Comparison of ENCODE assay signal across 1 cellular context in the genomic region with DNA sequence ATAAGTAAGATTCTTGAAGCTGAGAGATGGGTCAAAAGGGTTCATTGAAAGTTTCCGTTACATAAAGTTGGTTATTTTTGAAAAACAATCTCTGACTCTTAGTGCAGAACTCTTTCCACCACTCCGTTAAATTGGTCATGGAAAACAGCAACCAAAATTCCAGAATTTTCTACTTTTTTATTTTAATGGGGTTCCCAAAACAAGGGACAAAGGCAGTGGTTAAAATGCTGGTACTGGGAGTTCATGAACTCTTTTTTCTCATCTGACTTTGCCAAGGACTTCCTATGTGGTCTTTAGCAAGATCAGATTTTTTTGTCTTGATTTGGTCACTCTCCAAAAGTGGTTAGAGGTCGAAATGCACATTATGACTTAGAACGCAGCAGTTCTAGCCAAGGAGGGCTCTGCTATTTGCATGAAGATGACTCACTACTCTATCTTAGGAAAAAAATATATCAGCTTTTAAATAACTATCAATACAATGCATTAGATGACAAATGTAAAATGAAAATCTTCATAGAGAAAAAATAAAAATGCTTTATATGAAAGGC.
TF ChIP-seq lines count a peak whose summit lies in the region.

No MANE protein-coding gene starts in this region.

TF ChIP-seq in GM23338, 12 proteins besides CTCF, POLR2A, EP300 and RAD21 (continued from another document):
- TF ChIP-seq, protein P1, sequence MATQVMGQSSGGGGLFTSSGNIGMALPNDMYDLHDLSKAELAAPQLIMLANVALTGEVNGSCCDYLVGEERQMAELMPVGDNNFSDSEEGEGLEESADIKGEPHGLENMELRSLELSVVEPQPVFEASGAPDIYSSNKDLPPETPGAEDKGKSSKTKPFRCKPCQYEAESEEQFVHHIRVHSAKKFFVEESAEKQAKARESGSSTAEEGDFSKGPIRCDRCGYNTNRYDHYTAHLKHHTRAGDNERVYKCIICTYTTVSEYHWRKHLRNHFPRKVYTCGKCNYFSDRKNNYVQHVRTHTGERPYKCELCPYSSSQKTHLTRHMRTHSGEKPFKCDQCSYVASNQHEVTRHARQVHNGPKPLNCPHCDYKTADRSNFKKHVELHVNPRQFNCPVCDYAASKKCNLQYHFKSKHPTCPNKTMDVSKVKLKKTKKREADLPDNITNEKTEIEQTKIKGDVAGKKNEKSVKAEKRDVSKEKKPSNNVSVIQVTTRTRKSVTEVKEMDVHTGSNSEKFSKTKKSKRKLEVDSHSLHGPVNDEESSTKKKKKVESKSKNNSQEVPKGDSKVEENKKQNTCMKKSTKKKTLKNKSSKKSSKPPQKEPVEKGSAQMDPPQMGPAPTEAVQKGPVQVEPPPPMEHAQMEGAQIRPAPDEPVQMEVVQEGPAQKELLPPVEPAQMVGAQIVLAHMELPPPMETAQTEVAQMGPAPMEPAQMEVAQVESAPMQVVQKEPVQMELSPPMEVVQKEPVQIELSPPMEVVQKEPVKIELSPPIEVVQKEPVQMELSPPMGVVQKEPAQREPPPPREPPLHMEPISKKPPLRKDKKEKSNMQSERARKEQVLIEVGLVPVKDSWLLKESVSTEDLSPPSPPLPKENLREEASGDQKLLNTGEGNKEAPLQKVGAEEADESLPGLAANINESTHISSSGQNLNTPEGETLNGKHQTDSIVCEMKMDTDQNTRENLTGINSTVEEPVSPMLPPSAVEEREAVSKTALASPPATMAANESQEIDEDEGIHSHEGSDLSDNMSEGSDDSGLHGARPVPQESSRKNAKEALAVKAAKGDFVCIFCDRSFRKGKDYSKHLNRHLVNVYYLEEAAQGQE (IDR thresholded peaks at IDR 0.05; ENCODE audit: unreplicated experiment): no peak
- TF ChIP-seq STAT1 (IDR thresholded peaks at IDR 0.05; ENCODE audit: unreplicated experiment) (no peak), ETS1 (IDR thresholded peaks at IDR 0.05) (no peak), JUNB (IDR thresholded peaks at IDR 0.05; ENCODE audit: unreplicated experiment) (no peak)
